ENCODE assay signal across 1 cellular context in genomic region chr22:41940853-41941765, GRCh38.
TF ChIP-seq lines count a peak whose summit lies in the region.

No MANE protein-coding gene starts in this region.

TF ChIP-seq in K562, 482 proteins besides CTCF, POLR2A, EP300 and RAD21 (continued from another document):
- TF ChIP-seq E2F6 (IDR thresholded peaks at IDR 0.05; ENCODE audit: borderline replicate concordance in 1 of 2, extremely low read depth in 1 of 2, insufficient read depth in 1 of 2, insufficient read length in 1 of 2, low read depth in 1 of 2, low read length in 1 of 2, poor library complexity in 1 of 2, severe bottlenecking in 1 of 2) (peak; percentile 22 to 51), ELF1 (tag; IDR thresholded peaks at IDR 0.05) (peak; percentile 45; the same call in 1 of the 2 replicates), ELF2 (CRISPR knock-in tag; IDR thresholded peaks at IDR 0.05) (no peak), FOXA3 (CRISPR knock-in tag; conservative IDR thresholded peaks at IDR 0.05 in 1 of 2, IDR thresholded peaks at IDR 0.05 in 1 of 2) (no peak), ETV5 (CRISPR knock-in tag; IDR thresholded peaks at IDR 0.05; ENCODE audit: low read depth) (0 out of 2 replicates have a peak, but pooled peaks have one; percentile 37), TARDBP (IDR thresholded peaks at IDR 0.05) (no peak), MBD2 (IDR thresholded peaks at IDR 0.05; ENCODE audit: borderline replicate concordance, low read depth) (no peak), DEAF1 (CRISPR knock-in tag; IDR thresholded peaks at IDR 0.05) (peak; percentile 45), SMC3 (conservative IDR thresholded peaks at IDR 0.05; ENCODE audit: insufficient read depth, low read depth, low read length) (peak; percentile 61), STAG1 (CRISPR knock-in tag; IDR thresholded peaks at IDR 0.05; ENCODE audit: borderline replicate concordance) (peak; percentile 89; the same call in 1 of the 2 replicates), TCF7 (IDR thresholded peaks at IDR 0.05; ENCODE audit: borderline replicate concordance) (no peak), ZBTB26 (CRISPR knock-in tag; IDR thresholded peaks at IDR 0.05) (no peak), TFAP4 (CRISPR knock-in tag; IDR thresholded peaks at IDR 0.05; ENCODE audit: borderline replicate concordance) (0 out of 2 replicates have a peak, but pooled peaks have one; percentile 30), NFE2 (IDR thresholded peaks at IDR 0.05; ENCODE audit: low read depth) (no peak), ZNF695 (CRISPR knock-in tag; IDR thresholded peaks at IDR 0.05) (no peak), CC2D1A (IDR thresholded peaks at IDR 0.05) (peak; percentile 32; the same call in 1 of the 2 replicates), BMI1 (IDR thresholded peaks at IDR 0.05; ENCODE audit: low read length) (no peak), SMARCE1 (IDR thresholded peaks at IDR 0.05) (no peak), MYNN (IDR thresholded peaks at IDR 0.05) (0 out of 2 replicates have a peak, but pooled peaks have one; percentile 14), MYNN (CRISPR knock-in tag; IDR thresholded peaks at IDR 0.05) (no peak), PTRF (tag; IDR thresholded peaks at IDR 0.05) (no peak), CREM (IDR thresholded peaks at IDR 0.05; ENCODE audit: low read depth) (0 out of 2 replicates have a peak, but pooled peaks have one; percentile 17), CTBP1 (IDR thresholded peaks at IDR 0.05; ENCODE audit: borderline replicate concordance) (0 out of 2 replicates have a peak, but pooled peaks have one; percentile 27), RB1 (IDR thresholded peaks at IDR 0.05; ENCODE audit: low read depth) (0 out of 2 replicates have a peak, but pooled peaks have one; percentile 39), ZNF217 (CRISPR knock-in tag; IDR thresholded peaks at IDR 0.05) (no peak)
